17 cellular contexts compared by ENCODE assay signal in genomic region chr11:2767751-2768150, GRCh38.
DNase-seq lines count a peak whose midpoint lies in the region; ATAC-seq and TF ChIP-seq lines count a peak whose summit lies in the region.
"Had no signal": no experiment of that assay in that cellular context is flagged by ENCODE, and none has a peak within 500 bp of the region (broad histone marks: within the 10 kb centered on the region; RNA-seq: fewer than 3 reads in every experiment).

No MANE protein-coding gene starts in this region.

- CTCF ChIA-PET in activated CD8-positive, alpha-beta memory T cell treated with anti-CD3 and anti-CD28 coated beads, Interleukin-2, amount 10 ng/mL, durations not matched to agents 7 days and 5 days (lab: Charles Lee) = no interaction called here
- CTCF ChIA-PET in HEK293T (lab: Yijun Ruan, JAX) = no interaction called here

- H3K9me3 Mint-ChIP-seq in activated CD8-positive, alpha-beta memory T cell treated with anti-CD3 and anti-CD28 coated beads, Interleukin-2, amount 10 ng/mL, durations not matched to agents 7 days and 5 days (ENCODE audit: low read depth) = no peaks in the 10 kb centered on the region
- no peaks in the 10 kb centered on the region for H3K9me3 Mint-ChIP-seq in activated T-helper 17 cell treated with anti-CD3 and anti-CD28 coated beads, Interleukin-2, amount 50 U/mL, for 72 hours
- no peaks in the 10 kb centered on the region for H3K9me3 Mint-ChIP-seq in stimulated activated effector memory CD8-positive, alpha-beta T cell treated with anti-CD3 and anti-CD28 coated beads, Interleukin-12 subunit alpha, Interleukin-12 subunit beta, amount 100 ng/mL, for 72 hours
- H3K9me3 Mint-ChIP-seq: CD4-positive, alpha-beta T cell had no signal

- POLR2A ChIA-PET in HEK293T (lab: Yijun Ruan, JAX) = no interaction called here

- peak; percentile 23 for DNase-seq in activated CD8-positive, alpha-beta memory T cell treated with anti-CD3 and anti-CD28 coated beads, Interleukin-2, amount 10 ng/mL, durations not matched to agents 7 days and 5 days
- DNase-seq in activated CD8-positive, alpha-beta memory T cell treated with anti-CD3 and anti-CD28 coated beads, Interleukin-2, amount 50 U/mL, for 48 hours = no peak
- DNase-seq in left lobe of liver (ENCODE audit: low spot score) = peak; percentile 14
- no peak for DNase-seq in stimulated activated effector memory CD8-positive, alpha-beta T cell treated with anti-CD3 and anti-CD28 coated beads, Interleukin-12 subunit alpha, Interleukin-12 subunit beta, amount 100 ng/mL, for 72 hours (ENCODE audit: low spot score in 2 of 2)
- DNase-seq in HEK293T (ENCODE audit: extremely low spot score) = no peak
- DNase-seq: ACHN, Calu3, DMS79 treated with DMSO at 0.1 percent for 48 hours, IMR-90, NCI-H1930, NCI-H2171, NCI-H446 treated with DMSO at 0.1 percent for 48 hours, NCI-H82 had no signal

- H3K36me3 Mint-ChIP-seq in activated CD8-positive, alpha-beta memory T cell treated with anti-CD3 and anti-CD28 coated beads, Interleukin-2, amount 10 ng/mL, durations not matched to agents 7 days and 5 days = no peaks in the 10 kb centered on the region
- H3K36me3 Mint-ChIP-seq in activated T-helper 17 cell treated with anti-CD3 and anti-CD28 coated beads, Interleukin-2, amount 50 U/mL, for 72 hours (ENCODE audit: low read depth) = no peaks in the 10 kb centered on the region
- no peaks in the 10 kb centered on the region for H3K36me3 Mint-ChIP-seq in stimulated activated effector memory CD8-positive, alpha-beta T cell treated with anti-CD3 and anti-CD28 coated beads, Interleukin-12 subunit alpha, Interleukin-12 subunit beta, amount 100 ng/mL, for 72 hours

- H3K27ac Mint-ChIP-seq in activated CD8-positive, alpha-beta memory T cell treated with anti-CD3 and anti-CD28 coated beads, Interleukin-2, amount 10 ng/mL, durations not matched to agents 7 days and 5 days = no peak overlapping the region
- peak overlapping the region; percentile 39 for H3K27ac Mint-ChIP-seq in activated T-helper 17 cell treated with anti-CD3 and anti-CD28 coated beads, Interleukin-2, amount 50 U/mL, for 72 hours
- H3K27ac Mint-ChIP-seq in stimulated activated effector memory CD8-positive, alpha-beta T cell treated with anti-CD3 and anti-CD28 coated beads, Interleukin-12 subunit alpha, Interleukin-12 subunit beta, amount 100 ng/mL, for 72 hours = peak overlapping the region; percentile 65
- H3K27ac Mint-ChIP-seq: CD4-positive, alpha-beta T cell had no signal

- peaks cover 5% of the 10 kb centered on the region for H3K4me1 Mint-ChIP-seq in activated CD8-positive, alpha-beta memory T cell treated with anti-CD3 and anti-CD28 coated beads, Interleukin-2, amount 10 ng/mL, durations not matched to agents 7 days and 5 days
- H3K4me1 Mint-ChIP-seq in activated T-helper 17 cell treated with anti-CD3 and anti-CD28 coated beads, Interleukin-2, amount 50 U/mL, for 72 hours = peaks cover 1% of the 10 kb centered on the region
- H3K4me1 Mint-ChIP-seq in stimulated activated effector memory CD8-positive, alpha-beta T cell treated with anti-CD3 and anti-CD28 coated beads, Interleukin-12 subunit alpha, Interleukin-12 subunit beta, amount 100 ng/mL, for 72 hours = peaks cover 12% of the 10 kb centered on the region

- ATAC-seq in activated CD8-positive, alpha-beta memory T cell treated with anti-CD3 and anti-CD28 coated beads, Interleukin-2, amount 10 ng/mL, durations not matched to agents 7 days and 5 days = no peak
- no peak for ATAC-seq in activated T-helper 17 cell treated with anti-CD3 and anti-CD28 coated beads, Interleukin-2, amount 50 U/mL, for 72 hours (replicated peaks)
- ATAC-seq in left lobe of liver (no peak), HG03565 (IDR thresholded peaks at IDR 0.05; ENCODE audit: unreplicated experiment) (no peak)
- ATAC-seq in stimulated activated effector memory CD8-positive, alpha-beta T cell treated with anti-CD3 and anti-CD28 coated beads, Interleukin-12 subunit alpha, Interleukin-12 subunit beta, amount 100 ng/mL, for 72 hours = no peak
- ATAC-seq: Panc1 had no signal

- H3K27me3 Mint-ChIP-seq in activated CD8-positive, alpha-beta memory T cell treated with anti-CD3 and anti-CD28 coated beads, Interleukin-2, amount 10 ng/mL, durations not matched to agents 7 days and 5 days = peaks cover 13% of the 10 kb centered on the region
- no peaks in the 10 kb centered on the region for H3K27me3 Mint-ChIP-seq in activated T-helper 17 cell treated with anti-CD3 and anti-CD28 coated beads, Interleukin-2, amount 50 U/mL, for 72 hours
- H3K27me3 Mint-ChIP-seq: CD4-positive, alpha-beta T cell had no signal

- no peak overlapping the region for H3K4me3 Mint-ChIP-seq in activated CD8-positive, alpha-beta memory T cell treated with anti-CD3 and anti-CD28 coated beads, Interleukin-2, amount 10 ng/mL, durations not matched to agents 7 days and 5 days
- H3K4me3 Mint-ChIP-seq in activated T-helper 17 cell treated with anti-CD3 and anti-CD28 coated beads, Interleukin-2, amount 50 U/mL, for 72 hours = no peak overlapping the region
- H3K4me3 Mint-ChIP-seq in stimulated activated effector memory CD8-positive, alpha-beta T cell treated with anti-CD3 and anti-CD28 coated beads, Interleukin-12 subunit alpha, Interleukin-12 subunit beta, amount 100 ng/mL, for 72 hours = no peak overlapping the region
- H3K4me3 Mint-ChIP-seq: CD4-positive, alpha-beta T cell had no signal

TF ChIP-seq in HEK293T, 16 proteins besides CTCF, POLR2A, EP300 and RAD21:
- TF ChIP-seq FOXK2 (IDR thresholded peaks at IDR 0.05) (no peak), CTBP1 (IDR thresholded peaks at IDR 0.05; ENCODE audit: borderline replicate concordance) (no peak), HDGF (IDR thresholded peaks at IDR 0.05; ENCODE audit: borderline replicate concordance) (no peak), FOXM1 (IDR thresholded peaks at IDR 0.05; ENCODE audit: borderline replicate concordance) (no peak), TARDBP (IDR thresholded peaks at IDR 0.05) (no peak), ELF4 (IDR thresholded peaks at IDR 0.05) (no peak), ARNT (IDR thresholded peaks at IDR 0.05) (no peak), ZNF384 (IDR thresholded peaks at IDR 0.05) (no peak), NFRKB (IDR thresholded peaks at IDR 0.05) (no peak), LEF1 (IDR thresholded peaks at IDR 0.05; ENCODE audit: borderline replicate concordance) (no peak), L3MBTL2 (conservative IDR thresholded peaks at IDR 0.05) (no peak), SP1 (IDR thresholded peaks at IDR 0.05) (no peak), BHLHE40 (IDR thresholded peaks at IDR 0.05; ENCODE audit: borderline replicate concordance) (no peak), SUZ12 (IDR thresholded peaks at IDR 0.05) (no peak), PKNOX1 (IDR thresholded peaks at IDR 0.05) (no peak), FOXA1 (IDR thresholded peaks at IDR 0.05) (no peak)

Comparison
In these comparisons a context has a peak if more than half of its experiments do, and no peak if none do; other contexts are left out.
1. DNase-seq: peak in activated CD8-positive, alpha-beta memory T cell treated with anti-CD3 and anti-CD28 coated beads, Interleukin-2, amount 10 ng/mL, durations not matched to agents 7 days and 5 days (single experiment) and left lobe of liver (single experiment); none in activated CD8-positive, alpha-beta memory T cell treated with anti-CD3 and anti-CD28 coated beads, Interleukin-2, amount 50 U/mL, for 48 hours (single experiment), stimulated activated effector memory CD8-positive, alpha-beta T cell treated with anti-CD3 and anti-CD28 coated beads, Interleukin-12 subunit alpha, Interleukin-12 subunit beta, amount 100 ng/mL, for 72 hours (0 of 2) and HEK293T (single experiment).